ENCODE assay signal across 8 cellular contexts in genomic region chr7:130732980-130733865, GRCh38. TPM values are rescaled to one million over a fixed set of nuclear protein-coding genes. Genes with fewer than 3 reads are reported as not detected.
DNase-seq lines count a peak whose midpoint lies in the region; ATAC-seq and TF ChIP-seq lines count a peak whose summit lies in the region.

No MANE protein-coding gene starts in this region.

- DNase-seq in HFF-Myc (ENCODE audit: extremely low read depth, low read depth) (no peak), dermis blood vessel endothelial cell (peak; percentile 31), hypothalamus (lab: John Stamatoyannopoulos, UW) (no peak)
- peak in 5 of 10 donors; percentile 3 to 65 (median 22) for DNase-seq in naive thymus-derived CD8-positive, alpha-beta T cell

- no peaks in the 10 kb centered on the region for H3K36me3 ChIP-seq in BLaER1

- no peak overlapping the region for H3K9ac ChIP-seq in BLaER1

- H3K27ac ChIP-seq in BLaER1 = no peak overlapping the region

- H3K27me3 Mint-ChIP-seq in T-helper 1 cell treated with Interleukin-12 subunit alpha and Interleukin-12 subunit beta and Interleukin-4 antibody, amounts not matched to agents 30 μg/mL and 1 μg/mL, for 36 hours (ENCODE audit: low read depth) = peaks cover 85% of the 10 kb centered on the region
- H3K27me3 Mint-ChIP-seq in naive thymus-derived CD8-positive, alpha-beta T cell = peaks cover 58 to 89% (median 83%) of the 10 kb centered on the region in 5 donors

- H3K4me3 Mint-ChIP-seq in T-helper 1 cell treated with Interleukin-12 subunit alpha and Interleukin-12 subunit beta and Interleukin-4 antibody, amounts not matched to agents 30 μg/mL and 1 μg/mL, for 36 hours = peak overlapping the region; percentile 65
- H3K4me3 Mint-ChIP-seq in naive thymus-derived CD8-positive, alpha-beta T cell = peak overlapping the region; percentile 47 to 80 (median 70)

- peaks cover 14% of the 10 kb centered on the region; the same call in 1 of the 2 replicates for H3K4me1 ChIP-seq in BLaER1

- peaks cover 10% of the 10 kb centered on the region for H3K4me1 Mint-ChIP-seq in T-helper 1 cell treated with Interleukin-12 subunit alpha and Interleukin-12 subunit beta and Interleukin-4 antibody, amounts not matched to agents 30 μg/mL and 1 μg/mL, for 36 hours (ENCODE audit: low read depth)
- peaks cover 0 to 10% (median 7%) of the 10 kb centered on the region in 4 donors for H3K4me1 Mint-ChIP-seq in naive thymus-derived CD8-positive, alpha-beta T cell

- H3K4me2 ChIP-seq in BLaER1 = peak overlapping the region; percentile 88

- peak; percentile 70 to 75 for ATAC-seq in naive thymus-derived CD8-positive, alpha-beta T cell
- ATAC-seq in HG02571 (IDR thresholded peaks at IDR 0.05; ENCODE audit: unreplicated experiment) = no peak
- no peak for ATAC-seq in HG03571 (IDR thresholded peaks at IDR 0.05; ENCODE audit: unreplicated experiment)

- peaks cover 23% of the 10 kb centered on the region for H4K20me1 ChIP-seq in BLaER1

- no peaks in the 10 kb centered on the region for H3K36me3 Mint-ChIP-seq in T-helper 1 cell treated with Interleukin-12 subunit alpha and Interleukin-12 subunit beta and Interleukin-4 antibody, amounts not matched to agents 30 μg/mL and 1 μg/mL, for 36 hours (ENCODE audit: low read depth)
- peaks cover 3 to 13% (median 9%) of the 10 kb centered on the region in 3 donors for H3K36me3 Mint-ChIP-seq in naive thymus-derived CD8-positive, alpha-beta T cell

- peaks cover 12% of the 10 kb centered on the region for H3K9me3 Mint-ChIP-seq in T-helper 1 cell treated with Interleukin-12 subunit alpha and Interleukin-12 subunit beta and Interleukin-4 antibody, amounts not matched to agents 30 μg/mL and 1 μg/mL, for 36 hours
- peaks cover 0 to 38% (median 2%) of the 10 kb centered on the region in 9 donors for H3K9me3 Mint-ChIP-seq in naive thymus-derived CD8-positive, alpha-beta T cell

- peaks cover 15% of the 10 kb centered on the region for H3K9me3 ChIP-seq in BLaER1

- H3K27me3 ChIP-seq in BLaER1 = peaks cover 67% of the 10 kb centered on the region

- TF ChIP-seq CTCF in HFF-Myc (IDR thresholded peaks at IDR 0.05; ENCODE audit: low read depth, low read length, missing control alignments) = no peak

- no peak overlapping the region for H3K27ac Mint-ChIP-seq in T-helper 1 cell treated with Interleukin-12 subunit alpha and Interleukin-12 subunit beta and Interleukin-4 antibody, amounts not matched to agents 30 μg/mL and 1 μg/mL, for 36 hours
- H3K27ac Mint-ChIP-seq in naive thymus-derived CD8-positive, alpha-beta T cell = no peak overlapping the region

- POLR2A ChIA-PET in naive thymus-derived CD8-positive, alpha-beta T cell (lab: Charles Lee) = no interaction called here

- H3K4me3 ChIP-seq in BLaER1 (peak overlapping the region; percentile 65), HFF-Myc (replicated peaks; ENCODE audit: low read depth, low read length) (peak overlapping the region; percentile 13)

RNA-seq across cellular contexts. Expression of gene KLF14, which starts 0.8 kb away (rescaled TPM):
- total RNA-seq in dermis blood vessel endothelial cell = under 0.01 TPM in 1 of 2 replicates, not detected in the other
- not detected for total RNA-seq in naive thymus-derived CD8-positive, alpha-beta T cell
- not detected for polyA plus RNA-seq in naive thymus-derived CD8-positive, alpha-beta T cell

RNA-seq across cellular contexts. Expression of gene TSGA13, which starts 46.9 kb away (rescaled TPM):
- total RNA-seq in dermis blood vessel endothelial cell = not detected in 2 replicates
- total RNA-seq in naive thymus-derived CD8-positive, alpha-beta T cell = not detected
- not detected for polyA plus RNA-seq in naive thymus-derived CD8-positive, alpha-beta T cell

Comparison
In these comparisons a context has a peak if more than half of its experiments do, and no peak if none do; other contexts are left out.
1. ATAC-seq: peak in naive thymus-derived CD8-positive, alpha-beta T cell (2 of 2); none in HG02571 (single experiment) and HG03571 (single experiment).